In the genomic region with DNA sequence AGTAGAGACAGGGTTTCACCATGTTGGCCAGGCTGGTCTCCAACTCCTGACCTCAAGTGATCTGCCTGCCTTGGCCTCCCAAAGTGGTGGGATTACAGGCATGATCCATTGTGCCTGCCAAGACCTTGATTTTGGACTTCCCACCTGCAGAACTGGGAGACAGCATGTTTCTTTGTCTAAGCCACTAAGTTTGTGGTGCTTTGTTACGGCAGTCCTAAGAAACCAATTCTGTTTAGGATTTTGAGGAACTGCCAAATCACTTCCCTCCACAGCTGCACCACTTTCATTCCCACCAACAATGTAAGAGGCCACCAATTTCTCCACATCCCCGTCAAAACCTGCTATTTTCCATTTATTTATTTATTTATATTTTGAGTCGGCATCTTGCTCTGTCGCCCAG, we compare ENCODE assay signal across 2 cellular contexts.
TF ChIP-seq lines count a peak whose summit lies in the region.

No MANE protein-coding gene starts in this region.

TF ChIP-seq in A549, 52 proteins besides CTCF, POLR2A, EP300 and RAD21:
- TF ChIP-seq ESRRA (IDR thresholded peaks at IDR 0.05; ENCODE audit: borderline replicate concordance, low read length) (no peak), JUN (IDR thresholded peaks at IDR 0.05) (no peak), RFX5 (IDR thresholded peaks at IDR 0.05) (no peak), TP53 (CRISPR knock-in tag; IDR thresholded peaks at IDR 0.05) (no peak), BHLHE40 (IDR thresholded peaks at IDR 0.05; ENCODE audit: low read depth, low read length) (no peak), MAFK (IDR thresholded peaks at IDR 0.05; ENCODE audit: partially characterized antibody) (no peak), POLR2AphosphoS2 (conservative IDR thresholded peaks at IDR 0.05; ENCODE audit: low read length) (no peak), FOSL2 (IDR thresholded peaks at IDR 0.05) (no peak), FOSL2 (CRISPR knock-in tag; IDR thresholded peaks at IDR 0.05) (no peak), HOXB13 (CRISPR knock-in tag; IDR thresholded peaks at IDR 0.05; ENCODE audit: low read depth) (no peak), FOSB (CRISPR knock-in tag; IDR thresholded peaks at IDR 0.05) (no peak), ZNF302 (CRISPR knock-in tag; IDR thresholded peaks at IDR 0.05) (no peak), NR3C1 (IDR thresholded peaks at IDR 0.05) (no peak)
- TF ChIP-seq, protein P1, sequence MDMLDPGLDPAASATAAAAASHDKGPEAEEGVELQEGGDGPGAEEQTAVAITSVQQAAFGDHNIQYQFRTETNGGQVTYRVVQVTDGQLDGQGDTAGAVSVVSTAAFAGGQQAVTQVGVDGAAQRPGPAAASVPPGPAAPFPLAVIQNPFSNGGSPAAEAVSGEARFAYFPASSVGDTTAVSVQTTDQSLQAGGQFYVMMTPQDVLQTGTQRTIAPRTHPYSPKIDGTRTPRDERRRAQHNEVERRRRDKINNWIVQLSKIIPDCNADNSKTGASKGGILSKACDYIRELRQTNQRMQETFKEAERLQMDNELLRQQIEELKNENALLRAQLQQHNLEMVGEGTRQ (IDR thresholded peaks at IDR 0.05) = no peak
- TF ChIP-seq, protein P2, sequence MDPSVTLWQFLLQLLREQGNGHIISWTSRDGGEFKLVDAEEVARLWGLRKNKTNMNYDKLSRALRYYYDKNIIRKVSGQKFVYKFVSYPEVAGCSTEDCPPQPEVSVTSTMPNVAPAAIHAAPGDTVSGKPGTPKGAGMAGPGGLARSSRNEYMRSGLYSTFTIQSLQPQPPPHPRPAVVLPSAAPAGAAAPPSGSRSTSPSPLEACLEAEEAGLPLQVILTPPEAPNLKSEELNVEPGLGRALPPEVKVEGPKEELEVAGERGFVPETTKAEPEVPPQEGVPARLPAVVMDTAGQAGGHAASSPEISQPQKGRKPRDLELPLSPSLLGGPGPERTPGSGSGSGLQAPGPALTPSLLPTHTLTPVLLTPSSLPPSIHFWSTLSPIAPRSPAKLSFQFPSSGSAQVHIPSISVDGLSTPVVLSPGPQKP (IDR thresholded peaks at IDR 0.05; ENCODE audit: low read depth, low read length) = no peak

TF ChIP-seq in IMR-90, 13 proteins besides CTCF, POLR2A, EP300 and RAD21:
- TF ChIP-seq SMC3 (IDR thresholded peaks at IDR 0.05; ENCODE audit: low read depth, low read length) (no peak), NFE2L2 (IDR thresholded peaks at IDR 0.05; ENCODE audit: low read depth, low read length) (no peak), FOS (IDR thresholded peaks at IDR 0.05; ENCODE audit: low read depth, low read length) (no peak), MAFK (IDR thresholded peaks at IDR 0.05; ENCODE audit: low read depth, low read length) (no peak), RCOR1 (IDR thresholded peaks at IDR 0.05; ENCODE audit: insufficient replicate concordance, low read length) (no peak), RFX5 (IDR thresholded peaks at IDR 0.05; ENCODE audit: low read depth, low read length) (no peak), MAZ (IDR thresholded peaks at IDR 0.05; ENCODE audit: borderline replicate concordance, low read depth, low read length) (no peak), MXI1 (IDR thresholded peaks at IDR 0.05; ENCODE audit: borderline replicate concordance, low read depth, low read length) (no peak), CEBPB (IDR thresholded peaks at IDR 0.05; ENCODE audit: low read depth, low read length) (no peak), BHLHE40 (IDR thresholded peaks at IDR 0.05; ENCODE audit: low read depth, low read length) (no peak)
- TF ChIP-seq, protein P1 (IDR thresholded peaks at IDR 0.05; ENCODE audit: low read depth, low read length) = no peak
